8 cellular contexts compared by ENCODE assay signal in genomic region chr2:162091325-162092007, GRCh38. TPM values are rescaled to one million over a fixed set of nuclear protein-coding genes. Genes with fewer than 3 reads are reported as not detected.
DNase-seq lines count a peak whose midpoint lies in the region; ATAC-seq and TF ChIP-seq lines count a peak whose summit lies in the region.

No MANE protein-coding gene starts in this region.

- no peaks in the 10 kb centered on the region for H3K36me3 Mint-ChIP-seq in progenitor cell of endocrine pancreas (ENCODE audit: insufficient read depth)

- no peak overlapping the region for H3K4me3 ChIP-seq in A673 (ENCODE audit: low read depth, low read length, poor library complexity, severe bottlenecking)
- H3K4me3 ChIP-seq in OCI-LY3 (ENCODE audit: low read length): no peak overlapping the region
- no peak overlapping the region for H3K4me3 ChIP-seq in fibroblast of villous mesenchyme (ENCODE audit: low read depth, low read length)

- H3K4me1 Mint-ChIP-seq in progenitor cell of endocrine pancreas (ENCODE audit: low read depth): peaks cover 6% of the 10 kb centered on the region

- TF ChIP-seq CTCF in A673 (conservative IDR thresholded peaks at IDR 0.05; ENCODE audit: low read depth, low read length): peak; percentile 28; the same call in 1 of the 2 replicates
- TF ChIP-seq CTCF in OCI-LY3 (IDR thresholded peaks at IDR 0.05; ENCODE audit: low read depth, low read length): peak; percentile 49
- TF ChIP-seq CTCF in fibroblast of villous mesenchyme (IDR thresholded peaks at IDR 0.05; ENCODE audit: insufficient read depth, low read depth, low read length): peak; percentile 27
- TF ChIP-seq CTCF in progenitor cell of endocrine pancreas (IDR thresholded peaks at IDR 0.05; ENCODE audit: unreplicated experiment): no peak

- no peak overlapping the region for H3K27ac Mint-ChIP-seq in progenitor cell of endocrine pancreas

- H3K9me3 ChIP-seq in A673 (ENCODE audit: low read depth, low read length, poor library complexity, severe bottlenecking) (no peaks in the 10 kb centered on the region), OCI-LY3 (ENCODE audit: insufficient read depth, low read length) (no peaks in the 10 kb centered on the region)

- no peak overlapping the region for H3K9ac ChIP-seq in OCI-LY3 (ENCODE audit: low read length)

- H4K20me1 ChIP-seq in OCI-LY3 (ENCODE audit: insufficient read depth, low read length): no peaks in the 10 kb centered on the region

- H3K4me1 ChIP-seq in A673 (ENCODE audit: insufficient read depth, low read length, poor library complexity, severe bottlenecking) (peaks cover 5% of the 10 kb centered on the region), OCI-LY3 (ENCODE audit: low read length) (peaks cover 6% of the 10 kb centered on the region; the same call in 1 of the 2 replicates)

- DNase-seq in A673 (ENCODE audit: low spot score): no peak
- peak; percentile 62 for DNase-seq in fibroblast of villous mesenchyme (ENCODE audit: low read depth)
- no peak for DNase-seq in H4 (ENCODE audit: low spot score)
- no peak for DNase-seq in NOMO-1 treated with dmso at 0.1 percent for 144 hours (lab: John Stamatoyannopoulos, UW; ENCODE audit: unreplicated experiment)
- DNase-seq in progenitor cell of endocrine pancreas (ENCODE audit: low spot score, unreplicated experiment): no peak

- no peak overlapping the region for H2AFZ ChIP-seq in OCI-LY3 (ENCODE audit: low read depth, low read length)

- no peaks in the 10 kb centered on the region for H3K79me2 ChIP-seq in OCI-LY3 (ENCODE audit: low read length)

- H3K27me3 ChIP-seq in A673 (replicated peaks; ENCODE audit: insufficient read depth, low read depth, low read length, poor library complexity) (no peaks in the 10 kb centered on the region), OCI-LY3 (ENCODE audit: low read depth, low read length) (no peaks in the 10 kb centered on the region)

- no peaks in the 10 kb centered on the region for H3K9me3 Mint-ChIP-seq in progenitor cell of endocrine pancreas (ENCODE audit: low read depth)

- H3K36me3 ChIP-seq in A673 (ENCODE audit: insufficient read depth, low read length, poor library complexity, severe bottlenecking) (no peaks in the 10 kb centered on the region), OCI-LY3 (replicated peaks; ENCODE audit: low read depth, low read length) (no peaks in the 10 kb centered on the region)

- CTCF ChIA-PET in A673 (lab: Charles Lee): no interaction called here

- intact Hi-C loops in A673 (cut with micrococcal nuclease; ENCODE audit: unreplicated experiment): no loop called here

- H3K4me2 ChIP-seq in OCI-LY3 (ENCODE audit: low read length): no peak overlapping the region

- peaks cover 15% of the 10 kb centered on the region for H3K27me3 Mint-ChIP-seq in progenitor cell of endocrine pancreas

- ATAC-seq in GM18511 (IDR thresholded peaks at IDR 0.05; ENCODE audit: unreplicated experiment): peak; percentile 73
- ATAC-seq in HG02973 (IDR thresholded peaks at IDR 0.05; ENCODE audit: unreplicated experiment): no peak

- no TSS peak for BruUV-seq in A673 (replicated peaks; lab: Mats Ljungman, UMichigan)

- POLR2A ChIA-PET in A673 (lab: Charles Lee; ENCODE audit: low non-redundant PET): no interaction called here

- H3K27ac ChIP-seq in A673 (ENCODE audit: low read depth, low read length, poor library complexity, severe bottlenecking) (no peak overlapping the region), OCI-LY3 (ENCODE audit: low read length) (no peak overlapping the region)

- H3K4me3 Mint-ChIP-seq in progenitor cell of endocrine pancreas (ENCODE audit: low read depth): no peak overlapping the region

RNA-seq across cellular contexts. Expression of gene DPP4, which starts 17.5 kb away (rescaled TPM):
- total RNA-seq in A673 (2021) (0.80 and 1.4 TPM in 2 replicates), fibroblast of villous mesenchyme (58.6 and 130 TPM in 2 replicates), progenitor cell of endocrine pancreas (3.2 and 3.3 TPM in 2 replicates)
- not detected in 2 replicates for total RNA-seq in H4 (2014; rRNA removed; shearing (Covaris generic))

Comparison
In these comparisons a context has a peak if more than half of its experiments do, and no peak if none do; other contexts are left out.
1. RNA of gene DPP4, which starts 17.5 kb away (total RNA-seq): 58.6 to 130 TPM in fibroblast of villous mesenchyme; 3.2 to 3.3 TPM in progenitor cell of endocrine pancreas, 0.80 to 1.4 TPM in A673 and not detected in H4; every median in the first group is over 10 times any median in the second.